8 cellular contexts compared by ENCODE assay signal in genomic region chr10:65358565-65358964, GRCh38.
A peak's percentile ranks its signal among the peaks of the same experiment; 100 is the strongest.
DNase-seq lines count a peak whose midpoint lies in the region; FAIRE-seq and TF ChIP-seq lines count a peak whose summit lies in the region.

No MANE protein-coding gene starts in this region.

- peaks cover 8 to 34% (median 19%) of the 10 kb centered on the region in 5 donors for H3K9me3 Mint-ChIP-seq in CD8-positive, alpha-beta memory T cell
- H3K9me3 Mint-ChIP-seq in activated CD4-positive, alpha-beta T cell treated with anti-CD3 and anti-CD28 coated beads, Interleukin-2, amount 10 ng/mL, durations not matched to agents 24 days and 14 days: peaks cover 5% of the 10 kb centered on the region

- H3K4me3 ChIP-seq in LNCaP clone FGC (ENCODE audit: low read depth, low read length) (no peak overlapping the region), bronchial epithelial cell (ENCODE audit: low read depth, low read length) (no peak overlapping the region)
- no peak overlapping the region for H3K4me3 ChIP-seq in CD8-positive, alpha-beta memory T cell (ENCODE audit: low read length)

- intact Hi-C loops in activated CD4-positive, alpha-beta T cell treated with anti-CD3 and anti-CD28 coated beads, Interleukin-2, amount 10 ng/mL, durations not matched to agents 24 days and 14 days (cut with micrococcal nuclease): no loop called here

- no peak overlapping the region for H3K27ac Mint-ChIP-seq in CD8-positive, alpha-beta memory T cell
- H3K27ac Mint-ChIP-seq in activated CD4-positive, alpha-beta T cell treated with anti-CD3 and anti-CD28 coated beads, Interleukin-2, amount 10 ng/mL, durations not matched to agents 24 days and 14 days: no peak overlapping the region

- no peaks in the 10 kb centered on the region for H3K36me3 Mint-ChIP-seq in CD8-positive, alpha-beta memory T cell
- no peaks in the 10 kb centered on the region for H3K36me3 Mint-ChIP-seq in activated CD4-positive, alpha-beta T cell treated with anti-CD3 and anti-CD28 coated beads, Interleukin-2, amount 10 ng/mL, durations not matched to agents 24 days and 14 days (ENCODE audit: low read depth)

- H3K9me3 ChIP-seq in CD8-positive, alpha-beta memory T cell (ENCODE audit: low read length): no peaks in the 10 kb centered on the region

- no peaks in the 10 kb centered on the region for H3K36me3 ChIP-seq in bronchial epithelial cell (ENCODE audit: control insufficient read depth, insufficient read depth, low read length)
- no peaks in the 10 kb centered on the region for H3K36me3 ChIP-seq in CD8-positive, alpha-beta memory T cell (ENCODE audit: insufficient read depth, low read length)

- CTCF ChIA-PET in CD8-positive, alpha-beta memory T cell (lab: Charles Lee): no interaction called here

- no peaks in the 10 kb centered on the region for H3K4me1 Mint-ChIP-seq in CD8-positive, alpha-beta memory T cell
- H3K4me1 Mint-ChIP-seq in activated CD4-positive, alpha-beta T cell treated with anti-CD3 and anti-CD28 coated beads, Interleukin-2, amount 10 ng/mL, durations not matched to agents 24 days and 14 days: no peaks in the 10 kb centered on the region

- no peak overlapping the region for H3K4me3 Mint-ChIP-seq in CD8-positive, alpha-beta memory T cell
- no peak overlapping the region for H3K4me3 Mint-ChIP-seq in activated CD4-positive, alpha-beta T cell treated with anti-CD3 and anti-CD28 coated beads, Interleukin-2, amount 10 ng/mL, durations not matched to agents 24 days and 14 days

- POLR2A ChIA-PET in CD8-positive, alpha-beta memory T cell (lab: Charles Lee): no interaction called here

- H3K27ac ChIP-seq in CD8-positive, alpha-beta memory T cell (ENCODE audit: low read depth, low read length): no peak overlapping the region

- TF ChIP-seq CTCF in LNCaP clone FGC (IDR thresholded peaks at IDR 0.05; ENCODE audit: control insufficient read depth, extremely low read depth, insufficient read depth) (peak; percentile 65), bronchial epithelial cell (IDR thresholded peaks at IDR 0.05; ENCODE audit: insufficient read depth, low read length, severe bottlenecking) (peak; percentile 47)

- DNase-seq in DMS53 (lab: John Stamatoyannopoulos, UW): peak; percentile 73
- no peak for DNase-seq in LNCaP clone FGC (ENCODE audit: low read depth)
- peak; percentile 19 for DNase-seq in bronchial epithelial cell (ENCODE audit: low read depth)
- DNase-seq in lung microvascular endothelial cell (ENCODE audit: low read depth in 2 of 2): peak; percentile 1 to 47
- DNase-seq in NCI-H187 (lab: John Stamatoyannopoulos, UW): no peak
- no peak for DNase-seq in CD8-positive, alpha-beta memory T cell
- no peak for DNase-seq in NCI-H1417 treated with DMSO at 0.1 percent for 48 hours (lab: John Stamatoyannopoulos, UW)
- DNase-seq in activated CD4-positive, alpha-beta T cell treated with anti-CD3 and anti-CD28 coated beads, Interleukin-2, amount 10 ng/mL, durations not matched to agents 24 days and 14 days: no peak

- no peaks in the 10 kb centered on the region for H3K27me3 Mint-ChIP-seq in CD8-positive, alpha-beta memory T cell
- H3K27me3 Mint-ChIP-seq in activated CD4-positive, alpha-beta T cell treated with anti-CD3 and anti-CD28 coated beads, Interleukin-2, amount 10 ng/mL, durations not matched to agents 24 days and 14 days: no peaks in the 10 kb centered on the region

- FAIRE-seq in bronchial epithelial cell (lab: Jason Lieb, UNC): no peak

- no peaks in the 10 kb centered on the region for H3K27me3 ChIP-seq in bronchial epithelial cell (ENCODE audit: control insufficient read depth, insufficient read depth, low read length)
- no peaks in the 10 kb centered on the region for H3K27me3 ChIP-seq in CD8-positive, alpha-beta memory T cell (ENCODE audit: insufficient read depth, low read length, poor library complexity, severe bottlenecking)

- H3K4me1 ChIP-seq in CD8-positive, alpha-beta memory T cell (ENCODE audit: insufficient read depth, low read length): no peaks in the 10 kb centered on the region

Comparison
In these comparisons a context has a peak if more than half of its experiments do, and no peak if none do; other contexts are left out.
1. DNase-seq: peak in DMS53 (single experiment), bronchial epithelial cell (single experiment) and lung microvascular endothelial cell (2 of 2); none in LNCaP clone FGC (single experiment), NCI-H187 (0 of 2), CD8-positive, alpha-beta memory T cell (0 of 5), NCI-H1417 treated with DMSO at 0.1 percent for 48 hours (single experiment) and activated CD4-positive, alpha-beta T cell treated with anti-CD3 and anti-CD28 coated beads, Interleukin-2, amount 10 ng/mL, durations not matched to agents 24 days and 14 days (single experiment).